14 cellular contexts compared by ENCODE assay signal in genomic region chr5:1975898-1976765, GRCh38.
A peak's percentile ranks its signal among the peaks of the same experiment; 100 is the strongest.
DNase-seq lines count a peak whose midpoint lies in the region; ATAC-seq and TF ChIP-seq lines count a peak whose summit lies in the region.
"Had no signal": no experiment of that assay in that cellular context is flagged by ENCODE, and none has a peak within 500 bp of the region (broad histone marks: within the 10 kb centered on the region; RNA-seq: fewer than 3 reads in every experiment).

No MANE protein-coding gene starts in this region.

- no peaks in the 10 kb centered on the region for H3K9me3 ChIP-seq in OCI-LY3 (ENCODE audit: insufficient read depth, low read length)
- H3K9me3 ChIP-seq in gastroesophageal sphincter = peaks cover 0 to 7% (median 0%) of the 10 kb centered on the region in 3 donors
- no peaks in the 10 kb centered on the region for H3K9me3 ChIP-seq in body of pancreas

- H3K36me3 ChIP-seq in OCI-LY3 (replicated peaks; ENCODE audit: low read depth, low read length) = no peaks in the 10 kb centered on the region
- H3K36me3 ChIP-seq in gastroesophageal sphincter = no peaks in the 10 kb centered on the region
- no peaks in the 10 kb centered on the region for H3K36me3 ChIP-seq in body of pancreas (replicated peaks in 1 of 2; ENCODE audit: insufficient read depth in 1 of 2, low read depth in 2 of 2)
- H3K36me3 ChIP-seq: tibial nerve had no signal

- H3K4me3 ChIP-seq in OCI-LY3 (ENCODE audit: low read length) = no peak overlapping the region
- H3K4me3 ChIP-seq in fibroblast of pulmonary artery (replicated peaks; ENCODE audit: low read depth, low read length) = no peak overlapping the region
- no peak overlapping the region for H3K4me3 ChIP-seq in gastroesophageal sphincter
- H3K4me3 ChIP-seq in body of pancreas = no peak overlapping the region
- H3K4me3 ChIP-seq: tibial nerve had no signal

- TF ChIP-seq EP300 in gastroesophageal sphincter (IDR thresholded peaks at IDR 0.05) = no peak

- H4K20me1 ChIP-seq in OCI-LY3 (ENCODE audit: insufficient read depth, low read length) = no peaks in the 10 kb centered on the region

- WGBS in gastroesophageal sphincter (ENCODE audit: low coverage in 1 of 2), 2 donors = 60 to 69% methylated on average over 11 to 12 of the region's 12 CpGs
- WGBS in body of pancreas, 2 donors = 76 to 79% methylated on average over 12 of the region's 12 CpGs

- no peaks in the 10 kb centered on the region for H3K79me2 ChIP-seq in OCI-LY3 (ENCODE audit: low read length)

- DNase-seq in GF-D8 (lab: John Stamatoyannopoulos, UW) (peak; percentile 7), fibroblast of pulmonary artery (ENCODE audit: low read depth) (peak; percentile 1), kidney tubule cell (ENCODE audit: low spot score) (no peak), body of pancreas (no peak)
- DNase-seq in stimulated activated CD4-positive, alpha-beta T cell treated with anti-CD3 and anti-CD28 coated beads, Interleukin-2, amount 100 ng/mL, for 48 hours = no peak
- DNase-seq: activated CD4-positive, alpha-beta T cell treated with anti-CD3 and anti-CD28 coated beads, Interleukin-2, amount 50 U/mL, for 4 hours; EL; kidney; naive B cell; stimulated activated CD4-positive, alpha-beta T cell treated with anti-CD3 and anti-CD28 coated beads, Interleukin-1b, Interleukin-23, amount 100 ng/mL, for 48 hours had no signal

- H3K27ac ChIP-seq in 22Rv1 (no peak overlapping the region), OCI-LY3 (ENCODE audit: low read length) (no peak overlapping the region), gastroesophageal sphincter (no peak overlapping the region), body of pancreas (no peak overlapping the region)
- H3K27ac ChIP-seq: tibial nerve had no signal

- TF ChIP-seq CTCF in 22Rv1 (IDR thresholded peaks at IDR 0.05) (0 out of 2 replicates have a peak, but pooled peaks have one; percentile 10), OCI-LY3 (IDR thresholded peaks at IDR 0.05; ENCODE audit: low read depth, low read length) (peak; percentile 15; the same call in 1 of the 2 replicates), fibroblast of pulmonary artery (IDR thresholded peaks at IDR 0.05; ENCODE audit: low read length, missing control alignments) (no peak), gastroesophageal sphincter (IDR thresholded peaks at IDR 0.05) (peak in 2 of 4 experiments; percentile 12 to 14), body of pancreas (IDR thresholded peaks at IDR 0.05) (no peak)

- no peak overlapping the region for H2AFZ ChIP-seq in OCI-LY3 (ENCODE audit: low read depth, low read length)

- no peak overlapping the region for H3K4me2 ChIP-seq in OCI-LY3 (ENCODE audit: low read length)

- TF ChIP-seq POLR2A in gastroesophageal sphincter (IDR thresholded peaks at IDR 0.05) (no peak), body of pancreas (IDR thresholded peaks at IDR 0.05) (no peak)

- H3K27me3 ChIP-seq in OCI-LY3 (ENCODE audit: low read depth, low read length) (no peaks in the 10 kb centered on the region), gastroesophageal sphincter (no peaks in the 10 kb centered on the region), body of pancreas (no peaks in the 10 kb centered on the region)
- H3K27me3 ChIP-seq: tibial nerve had no signal

- ATAC-seq in gastroesophageal sphincter (no peak), body of pancreas (no peak)

- H3K4me1 ChIP-seq in OCI-LY3 (ENCODE audit: low read length) (no peaks in the 10 kb centered on the region), gastroesophageal sphincter (no peaks in the 10 kb centered on the region), body of pancreas (peaks cover 4% of the 10 kb centered on the region)
- H3K4me1 ChIP-seq: tibial nerve had no signal

- intact Hi-C loops in body of pancreas (cut with DNase I) = no loop called here

- H3K9ac ChIP-seq in OCI-LY3 (ENCODE audit: low read length) = no peak overlapping the region

Comparison
In these comparisons a context has a peak if more than half of its experiments do, and no peak if none do; other contexts are left out.
1. CTCF ChIP-seq: peak in 22Rv1 (single experiment) and OCI-LY3 (single experiment); none in fibroblast of pulmonary artery (single experiment) and body of pancreas (0 of 7).
2. DNase-seq: peak in GF-D8 (single experiment) and fibroblast of pulmonary artery (single experiment); none in kidney tubule cell (single experiment), body of pancreas (0 of 4) and stimulated activated CD4-positive, alpha-beta T cell treated with anti-CD3 and anti-CD28 coated beads, Interleukin-2, amount 100 ng/mL, for 48 hours (0 of 2).